In the genomic region with DNA sequence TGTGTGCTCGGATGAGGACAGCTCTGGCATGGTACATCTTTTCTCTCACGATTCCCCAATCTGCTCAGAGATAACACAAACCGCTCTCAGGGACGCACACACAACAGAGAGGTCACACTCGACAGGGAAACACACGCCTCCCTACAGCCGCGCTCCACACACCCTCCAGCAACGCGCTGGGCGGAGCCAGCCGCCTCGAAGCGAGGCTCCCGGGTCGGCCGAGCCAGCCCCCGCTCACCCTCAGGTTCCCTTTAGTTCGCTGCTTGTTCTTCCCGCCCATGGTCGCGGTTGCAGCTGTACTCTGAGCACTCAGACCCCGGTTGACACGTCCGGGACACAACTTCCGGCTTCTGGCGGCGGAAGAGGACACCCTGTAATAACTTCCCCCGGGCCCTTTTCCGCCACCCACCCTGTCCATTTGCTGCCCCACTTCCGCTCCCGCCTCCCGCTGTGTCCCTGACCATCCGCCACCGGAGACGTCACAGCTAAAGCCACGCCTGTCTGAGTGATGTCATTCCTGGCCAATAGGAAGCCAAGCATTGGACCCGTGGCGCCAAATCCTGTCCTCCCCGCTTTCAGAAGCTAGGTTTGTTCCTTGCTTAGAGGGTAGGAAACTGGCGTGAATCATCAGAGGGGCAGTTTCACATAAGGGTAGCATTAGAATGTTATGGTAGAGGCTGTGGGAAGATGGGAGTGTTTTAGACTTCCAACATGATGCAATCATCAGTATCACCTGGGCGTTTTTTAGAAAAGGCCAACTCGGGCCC, we compare ENCODE assay signal across 1 cellular context.
TF ChIP-seq lines count a peak whose summit lies in the region.

A gene with protein sequence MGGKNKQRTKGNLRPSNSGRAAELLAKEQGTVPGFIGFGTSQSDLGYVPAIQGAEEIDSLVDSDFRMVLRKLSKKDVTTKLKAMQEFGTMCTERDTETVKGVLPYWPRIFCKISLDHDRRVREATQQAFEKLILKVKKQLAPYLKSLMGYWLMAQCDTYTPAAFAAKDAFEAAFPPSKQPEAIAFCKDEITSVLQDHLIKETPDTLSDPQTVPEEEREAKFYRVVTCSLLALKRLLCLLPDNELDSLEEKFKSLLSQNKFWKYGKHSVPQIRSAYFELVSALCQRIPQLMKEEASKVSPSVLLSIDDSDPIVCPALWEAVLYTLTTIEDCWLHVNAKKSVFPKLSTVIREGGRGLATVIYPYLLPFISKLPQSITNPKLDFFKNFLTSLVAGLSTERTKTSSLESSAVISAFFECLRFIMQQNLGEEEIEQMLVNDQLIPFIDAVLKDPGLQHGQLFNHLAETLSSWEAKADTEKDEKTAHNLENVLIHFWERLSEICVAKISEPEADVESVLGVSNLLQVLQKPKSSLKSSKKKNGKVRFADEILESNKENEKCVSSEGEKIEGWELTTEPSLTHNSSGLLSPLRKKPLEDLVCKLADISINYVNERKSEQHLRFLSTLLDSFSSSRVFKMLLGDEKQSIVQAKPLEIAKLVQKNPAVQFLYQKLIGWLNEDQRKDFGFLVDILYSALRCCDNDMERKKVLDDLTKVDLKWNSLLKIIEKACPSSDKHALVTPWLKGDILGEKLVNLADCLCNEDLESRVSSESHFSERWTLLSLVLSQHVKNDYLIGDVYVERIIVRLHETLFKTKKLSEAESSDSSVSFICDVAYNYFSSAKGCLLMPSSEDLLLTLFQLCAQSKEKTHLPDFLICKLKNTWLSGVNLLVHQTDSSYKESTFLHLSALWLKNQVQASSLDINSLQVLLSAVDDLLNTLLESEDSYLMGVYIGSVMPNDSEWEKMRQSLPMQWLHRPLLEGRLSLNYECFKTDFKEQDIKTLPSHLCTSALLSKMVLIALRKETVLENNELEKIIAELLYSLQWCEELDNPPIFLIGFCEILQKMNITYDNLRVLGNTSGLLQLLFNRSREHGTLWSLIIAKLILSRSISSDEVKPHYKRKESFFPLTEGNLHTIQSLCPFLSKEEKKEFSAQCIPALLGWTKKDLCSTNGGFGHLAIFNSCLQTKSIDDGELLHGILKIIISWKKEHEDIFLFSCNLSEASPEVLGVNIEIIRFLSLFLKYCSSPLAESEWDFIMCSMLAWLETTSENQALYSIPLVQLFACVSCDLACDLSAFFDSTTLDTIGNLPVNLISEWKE (N-terminal part only) (minus strand): TSS at position 352 of the 767 bp plus-strand sequence. CDS start 72 bp downstream, at position 280.

TF ChIP-seq in HepG2, 621 proteins besides CTCF, POLR2A, EP300 and RAD21 (continued from another document and continues in another):
- 0 out of 2 replicates have a peak, but pooled peaks have one; percentile 40 for TF ChIP-seq ZNF343 (CRISPR knock-in tag; IDR thresholded peaks at IDR 0.05)
- TF ChIP-seq ZFX (CRISPR knock-in tag; IDR thresholded peaks at IDR 0.05; ENCODE audit: low read depth), result peak; percentile 60
- 0 out of 2 replicates have a peak, but pooled peaks have one; percentile 22 for TF ChIP-seq ZFP36L1 (CRISPR knock-in tag; IDR thresholded peaks at IDR 0.05)
- peak; percentile 84 for TF ChIP-seq ZNF607 (CRISPR knock-in tag; IDR thresholded peaks at IDR 0.05; ENCODE audit: borderline replicate concordance)
- no peak; the same call in 1 of the 2 replicates for TF ChIP-seq ZNF788 (CRISPR knock-in tag; IDR thresholded peaks at IDR 0.05; ENCODE audit: borderline replicate concordance)
- peak; percentile 46; the same call in 1 of the 2 replicates for TF ChIP-seq SMAD3 (CRISPR knock-in tag; IDR thresholded peaks at IDR 0.05)
- peak; percentile 98 for TF ChIP-seq NFYC (CRISPR knock-in tag; IDR thresholded peaks at IDR 0.05)
- TF ChIP-seq, protein P1, sequence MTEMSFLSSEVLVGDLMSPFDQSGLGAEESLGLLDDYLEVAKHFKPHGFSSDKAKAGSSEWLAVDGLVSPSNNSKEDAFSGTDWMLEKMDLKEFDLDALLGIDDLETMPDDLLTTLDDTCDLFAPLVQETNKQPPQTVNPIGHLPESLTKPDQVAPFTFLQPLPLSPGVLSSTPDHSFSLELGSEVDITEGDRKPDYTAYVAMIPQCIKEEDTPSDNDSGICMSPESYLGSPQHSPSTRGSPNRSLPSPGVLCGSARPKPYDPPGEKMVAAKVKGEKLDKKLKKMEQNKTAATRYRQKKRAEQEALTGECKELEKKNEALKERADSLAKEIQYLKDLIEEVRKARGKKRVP (CRISPR knock-in tag; IDR thresholded peaks at IDR 0.05), result peak in 1 of 2 experiments; percentile 70; a peak in 2 of 4 replicates
- no peak for TF ChIP-seq EZH2 (conservative IDR thresholded peaks at IDR 0.05; ENCODE audit: low read depth, low read length)
- 0 out of 2 replicates have a peak, but pooled peaks have one; percentile 15 for TF ChIP-seq ZNF121 (CRISPR knock-in tag; IDR thresholded peaks at IDR 0.05)
- TF ChIP-seq HES4 (CRISPR knock-in tag; IDR thresholded peaks at IDR 0.05; ENCODE audit: borderline replicate concordance), result no peak
- 0 out of 2 replicates have a peak, but pooled peaks have one; percentile 34 for TF ChIP-seq ZMAT3 (CRISPR knock-in tag; conservative IDR thresholded peaks at IDR 0.05)
- no peak for TF ChIP-seq ZNF3 (CRISPR knock-in tag; IDR thresholded peaks at IDR 0.05)
- TF ChIP-seq ZNF143 (CRISPR knock-in tag; IDR thresholded peaks at IDR 0.05), result peak; percentile 61; the same call in 1 of the 2 replicates
- TF ChIP-seq ARHGAP35 (CRISPR knock-in tag; IDR thresholded peaks at IDR 0.05; ENCODE audit: borderline replicate concordance), result no peak
- TF ChIP-seq, protein P2, sequence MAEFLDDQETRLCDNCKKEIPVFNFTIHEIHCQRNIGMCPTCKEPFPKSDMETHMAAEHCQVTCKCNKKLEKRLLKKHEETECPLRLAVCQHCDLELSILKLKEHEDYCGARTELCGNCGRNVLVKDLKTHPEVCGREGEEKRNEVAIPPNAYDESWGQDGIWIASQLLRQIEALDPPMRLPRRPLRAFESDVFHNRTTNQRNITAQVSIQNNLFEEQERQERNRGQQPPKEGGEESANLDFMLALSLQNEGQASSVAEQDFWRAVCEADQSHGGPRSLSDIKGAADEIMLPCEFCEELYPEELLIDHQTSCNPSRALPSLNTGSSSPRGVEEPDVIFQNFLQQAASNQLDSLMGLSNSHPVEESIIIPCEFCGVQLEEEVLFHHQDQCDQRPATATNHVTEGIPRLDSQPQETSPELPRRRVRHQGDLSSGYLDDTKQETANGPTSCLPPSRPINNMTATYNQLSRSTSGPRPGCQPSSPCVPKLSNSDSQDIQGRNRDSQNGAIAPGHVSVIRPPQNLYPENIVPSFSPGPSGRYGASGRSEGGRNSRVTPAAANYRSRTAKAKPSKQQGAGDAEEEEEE (CRISPR knock-in tag; IDR thresholded peaks at IDR 0.05; ENCODE audit: borderline replicate concordance), result no peak
- TF ChIP-seq ZNF136 (CRISPR knock-in tag; IDR thresholded peaks at IDR 0.05; ENCODE audit: low read depth), result no peak
- TF ChIP-seq, protein P3, sequence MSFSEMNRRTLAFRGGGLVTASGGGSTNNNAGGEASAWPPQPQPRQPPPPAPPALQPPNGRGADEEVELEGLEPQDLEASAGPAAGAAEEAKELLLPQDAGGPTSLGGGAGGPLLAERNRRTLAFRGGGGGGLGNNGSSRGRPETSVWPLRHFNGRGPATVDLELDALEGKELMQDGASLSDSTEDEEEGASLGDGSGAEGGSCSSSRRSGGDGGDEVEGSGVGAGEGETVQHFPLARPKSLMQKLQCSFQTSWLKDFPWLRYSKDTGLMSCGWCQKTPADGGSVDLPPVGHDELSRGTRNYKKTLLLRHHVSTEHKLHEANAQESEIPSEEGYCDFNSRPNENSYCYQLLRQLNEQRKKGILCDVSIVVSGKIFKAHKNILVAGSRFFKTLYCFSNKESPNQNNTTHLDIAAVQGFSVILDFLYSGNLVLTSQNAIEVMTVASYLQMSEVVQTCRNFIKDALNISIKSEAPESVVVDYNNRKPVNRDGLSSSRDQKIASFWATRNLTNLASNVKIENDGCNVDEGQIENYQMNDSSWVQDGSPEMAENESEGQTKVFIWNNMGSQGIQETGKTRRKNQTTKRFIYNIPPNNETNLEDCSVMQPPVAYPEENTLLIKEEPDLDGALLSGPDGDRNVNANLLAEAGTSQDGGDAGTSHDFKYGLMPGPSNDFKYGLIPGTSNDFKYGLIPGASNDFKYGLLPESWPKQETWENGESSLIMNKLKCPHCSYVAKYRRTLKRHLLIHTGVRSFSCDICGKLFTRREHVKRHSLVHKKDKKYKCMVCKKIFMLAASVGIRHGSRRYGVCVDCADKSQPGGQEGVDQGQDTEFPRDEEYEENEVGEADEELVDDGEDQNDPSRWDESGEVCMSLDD (CRISPR knock-in tag; IDR thresholded peaks at IDR 0.05; ENCODE audit: borderline replicate concordance), result no peak
- TF ChIP-seq SALL1 (CRISPR knock-in tag; IDR thresholded peaks at IDR 0.05), result peak; percentile 77
- peak; percentile 73; the same call in 1 of the 2 replicates for TF ChIP-seq KLF12 (CRISPR knock-in tag; IDR thresholded peaks at IDR 0.05; ENCODE audit: borderline replicate concordance)
- no peak for TF ChIP-seq TP53 (CRISPR knock-in tag; conservative IDR thresholded peaks at IDR 0.05)
- TF ChIP-seq, protein P4, sequence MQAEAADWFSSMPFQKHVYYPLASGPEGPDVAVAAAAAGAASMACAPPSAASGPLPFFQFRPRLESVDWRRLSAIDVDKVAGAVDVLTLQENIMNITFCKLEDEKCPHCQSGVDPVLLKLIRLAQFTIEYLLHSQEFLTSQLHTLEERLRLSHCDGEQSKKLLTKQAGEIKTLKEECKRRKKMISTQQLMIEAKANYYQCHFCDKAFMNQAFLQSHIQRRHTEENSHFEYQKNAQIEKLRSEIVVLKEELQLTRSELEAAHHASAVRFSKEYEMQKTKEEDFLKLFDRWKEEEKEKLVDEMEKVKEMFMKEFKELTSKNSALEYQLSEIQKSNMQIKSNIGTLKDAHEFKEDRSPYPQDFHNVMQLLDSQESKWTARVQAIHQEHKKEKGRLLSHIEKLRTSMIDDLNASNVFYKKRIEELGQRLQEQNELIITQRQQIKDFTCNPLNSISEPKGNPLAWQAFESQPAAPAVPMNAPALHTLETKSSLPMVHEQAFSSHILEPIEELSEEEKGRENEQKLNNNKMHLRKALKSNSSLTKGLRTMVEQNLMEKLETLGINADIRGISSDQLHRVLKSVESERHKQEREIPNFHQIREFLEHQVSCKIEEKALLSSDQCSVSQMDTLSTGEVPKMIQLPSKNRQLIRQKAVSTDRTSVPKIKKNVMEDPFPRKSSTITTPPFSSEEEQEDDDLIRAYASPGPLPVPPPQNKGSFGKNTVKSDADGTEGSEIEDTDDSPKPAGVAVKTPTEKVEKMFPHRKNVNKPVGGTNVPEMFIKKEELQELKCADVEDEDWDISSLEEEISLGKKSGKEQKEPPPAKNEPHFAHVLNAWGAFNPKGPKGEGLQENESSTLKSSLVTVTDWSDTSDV (CRISPR knock-in tag; IDR thresholded peaks at IDR 0.05), result 0 out of 2 replicates have a peak, but pooled peaks have one; percentile 42
- TF ChIP-seq DMAP1 (CRISPR knock-in tag; IDR thresholded peaks at IDR 0.05), result peak; percentile 79
- peak; percentile 91 for TF ChIP-seq ZMYM4 (CRISPR knock-in tag; IDR thresholded peaks at IDR 0.05)
- no peak for TF ChIP-seq TRIM24 (CRISPR knock-in tag; IDR thresholded peaks at IDR 0.05)
- TF ChIP-seq NRL (CRISPR knock-in tag; IDR thresholded peaks at IDR 0.05; ENCODE audit: borderline replicate concordance), result 0 out of 2 replicates have a peak, but pooled peaks have one; percentile 63
- peak; percentile 80 for TF ChIP-seq ZNF230 (CRISPR knock-in tag; IDR thresholded peaks at IDR 0.05)
- peak; percentile 92 for TF ChIP-seq ZNF501 (CRISPR knock-in tag; IDR thresholded peaks at IDR 0.05)
- TF ChIP-seq MTA3 (CRISPR knock-in tag; IDR thresholded peaks at IDR 0.05), result no peak
- TF ChIP-seq CC2D1A (CRISPR knock-in tag; IDR thresholded peaks at IDR 0.05), result no peak
- peak; percentile 52; the same call in 1 of the 2 replicates for TF ChIP-seq ZNF598 (CRISPR knock-in tag; IDR thresholded peaks at IDR 0.05; ENCODE audit: borderline replicate concordance)
- TF ChIP-seq RCOR2 (CRISPR knock-in tag; IDR thresholded peaks at IDR 0.05), result no peak
- peak; percentile 98 for TF ChIP-seq SP2 (CRISPR knock-in tag; IDR thresholded peaks at IDR 0.05)
- TF ChIP-seq, protein P5, sequence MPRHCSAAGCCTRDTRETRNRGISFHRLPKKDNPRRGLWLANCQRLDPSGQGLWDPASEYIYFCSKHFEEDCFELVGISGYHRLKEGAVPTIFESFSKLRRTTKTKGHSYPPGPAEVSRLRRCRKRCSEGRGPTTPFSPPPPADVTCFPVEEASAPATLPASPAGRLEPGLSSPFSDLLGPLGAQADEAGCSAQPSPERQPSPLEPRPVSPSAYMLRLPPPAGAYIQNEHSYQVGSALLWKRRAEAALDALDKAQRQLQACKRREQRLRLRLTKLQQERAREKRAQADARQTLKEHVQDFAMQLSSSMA (CRISPR knock-in tag; IDR thresholded peaks at IDR 0.05), result peak; percentile 99
- TF ChIP-seq NAIF1 (CRISPR knock-in tag; IDR thresholded peaks at IDR 0.05; ENCODE audit: borderline replicate concordance), result 0 out of 2 replicates have a peak, but pooled peaks have one; percentile 52
- no peak for TF ChIP-seq ZFP62 (CRISPR knock-in tag; IDR thresholded peaks at IDR 0.05)
- TF ChIP-seq MTF1 (CRISPR knock-in tag; IDR thresholded peaks at IDR 0.05), result no peak
- TF ChIP-seq, protein P6, sequence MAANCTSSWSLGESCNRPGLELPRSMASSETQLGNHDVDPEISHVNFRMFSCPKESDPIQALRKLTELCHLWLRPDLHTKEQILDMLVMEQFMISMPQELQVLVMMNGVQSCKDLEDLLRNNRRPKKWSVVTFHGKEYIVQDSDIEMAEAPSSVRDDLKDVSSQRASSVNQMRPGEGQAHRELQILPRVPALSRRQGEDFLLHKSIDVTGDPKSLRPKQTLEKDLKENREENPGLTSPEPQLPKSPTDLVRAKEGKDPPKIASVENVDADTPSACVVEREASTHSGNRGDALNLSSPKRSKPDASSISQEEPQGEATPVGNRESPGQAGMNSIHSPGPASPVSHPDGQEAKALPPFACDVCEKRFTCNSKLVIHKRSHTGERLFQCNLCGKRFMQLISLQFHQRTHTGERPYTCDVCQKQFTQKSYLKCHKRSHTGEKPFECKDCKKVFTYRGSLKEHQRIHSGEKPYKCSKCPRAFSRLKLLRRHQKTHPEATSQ (CRISPR knock-in tag; IDR thresholded peaks at IDR 0.05; ENCODE audit: borderline replicate concordance), result no peak
- TF ChIP-seq, protein P7, sequence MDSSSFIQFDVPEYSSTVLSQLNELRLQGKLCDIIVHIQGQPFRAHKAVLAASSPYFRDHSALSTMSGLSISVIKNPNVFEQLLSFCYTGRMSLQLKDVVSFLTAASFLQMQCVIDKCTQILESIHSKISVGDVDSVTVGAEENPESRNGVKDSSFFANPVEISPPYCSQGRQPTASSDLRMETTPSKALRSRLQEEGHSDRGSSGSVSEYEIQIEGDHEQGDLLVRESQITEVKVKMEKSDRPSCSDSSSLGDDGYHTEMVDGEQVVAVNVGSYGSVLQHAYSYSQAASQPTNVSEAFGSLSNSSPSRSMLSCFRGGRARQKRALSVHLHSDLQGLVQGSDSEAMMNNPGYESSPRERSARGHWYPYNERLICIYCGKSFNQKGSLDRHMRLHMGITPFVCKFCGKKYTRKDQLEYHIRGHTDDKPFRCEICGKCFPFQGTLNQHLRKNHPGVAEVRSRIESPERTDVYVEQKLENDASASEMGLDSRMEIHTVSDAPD (CRISPR knock-in tag; IDR thresholded peaks at IDR 0.05), result no peak
- no peak; the same call in 1 of the 2 replicates for TF ChIP-seq ZNF235 (CRISPR knock-in tag; IDR thresholded peaks at IDR 0.05; ENCODE audit: borderline replicate concordance)
- TF ChIP-seq FLYWCH1 (CRISPR knock-in tag; IDR thresholded peaks at IDR 0.05), result no peak
- TF ChIP-seq NR2F6 (IDR thresholded peaks at IDR 0.05), result no peak
- TF ChIP-seq NR2F6 (CRISPR knock-in tag; IDR thresholded peaks at IDR 0.05), result no peak
- no peak; the same call in 1 of the 2 replicates for TF ChIP-seq DNMT3B (CRISPR knock-in tag; conservative IDR thresholded peaks at IDR 0.05)
- TF ChIP-seq MXI1 (IDR thresholded peaks at IDR 0.05; ENCODE audit: borderline replicate concordance, low read depth, low read length), result peak; percentile 83; the same call in 1 of the 3 replicates
- no peak for TF ChIP-seq KDM4B (CRISPR knock-in tag; IDR thresholded peaks at IDR 0.05)
- TF ChIP-seq ZBTB7A (CRISPR knock-in tag; IDR thresholded peaks at IDR 0.05), result no peak
- TF ChIP-seq ZNF468 (CRISPR knock-in tag; IDR thresholded peaks at IDR 0.05), result no peak
